In genomic region chr4:127622621-127622922, GRCh38 we compare ENCODE assay signal across 10 cellular contexts. TPM values are rescaled to one million over a fixed set of nuclear protein-coding genes. Genes with fewer than 3 reads are reported as not detected.
A peak's percentile ranks its signal among the peaks of the same experiment; 100 is the strongest.
DNase-seq lines count a peak whose midpoint lies in the region; ATAC-seq and TF ChIP-seq lines count a peak whose summit lies in the region.
"Had no signal": no experiment of that assay in that cellular context is flagged by ENCODE, and none has a peak within 500 bp of the region (broad histone marks: within the 10 kb centered on the region; RNA-seq: fewer than 3 reads in every experiment).

No MANE protein-coding gene starts in this region.

- H3K9me3 ChIP-seq in ES-I3 (ENCODE audit: control insufficient read depth, insufficient read depth, low read length) (no peaks in the 10 kb centered on the region), Peyer's patch (no peaks in the 10 kb centered on the region), prostate gland (no peaks in the 10 kb centered on the region)

- TF ChIP-seq CTCF in Peyer's patch (IDR thresholded peaks at IDR 0.05) (no peak), prostate gland (IDR thresholded peaks at IDR 0.05) (no peak)

- ATAC-seq in HG03457 (IDR thresholded peaks at IDR 0.05; ENCODE audit: unreplicated experiment) = no peak
- no peak for ATAC-seq in GM21723 (IDR thresholded peaks at IDR 0.05; ENCODE audit: unreplicated experiment)

- TF ChIP-seq POLR2A in Peyer's patch (IDR thresholded peaks at IDR 0.05) = no peak
- TF ChIP-seq POLR2A in prostate gland (IDR thresholded peaks at IDR 0.05) = no peak

- WGBS in prostate gland = 18% methylated on average over 10 of the region's 12 CpGs

- intact Hi-C loops in prostate gland (cut with DNase I) = no loop called here

- H3K36me3 ChIP-seq in ES-I3 (ENCODE audit: insufficient read depth, low read length) = no peaks in the 10 kb centered on the region
- no peaks in the 10 kb centered on the region for H3K36me3 ChIP-seq in Peyer's patch
- no peaks in the 10 kb centered on the region for H3K36me3 ChIP-seq in prostate gland

- no peaks in the 10 kb centered on the region for H3K4me1 ChIP-seq in ES-I3 (ENCODE audit: insufficient read depth, low read length)
- peaks cover 0 to 9% (median 0%) of the 10 kb centered on the region in 4 donors for H3K4me1 ChIP-seq in Peyer's patch
- no peaks in the 10 kb centered on the region for H3K4me1 ChIP-seq in prostate gland (replicated peaks)

- no peak overlapping the region for H3K27ac ChIP-seq in Peyer's patch
- peak overlapping the region in 1 of 2 donors; percentile 20 for H3K27ac ChIP-seq in prostate gland

- DNase-seq in Peyer's patch (no peak), globus pallidus (ENCODE audit: low spot score) (peak; percentile 40), prostate gland (ENCODE audit: low spot score) (no peak), mesenteric fat pad (ENCODE audit: low spot score) (no peak), superior temporal gyrus (ENCODE audit: extremely low spot score) (no peak)
- DNase-seq: effector memory CD4-positive, alpha-beta T cell; NCI-H1417 treated with DMSO at 0.1 percent for 48 hours had no signal

- H3K9ac ChIP-seq in ES-I3 (ENCODE audit: low read depth, low read length) = peak overlapping the region; percentile 81

- H3K4me3 ChIP-seq in Peyer's patch = peak overlapping the region; percentile 26 to 52 (median 27)
- H3K4me3 ChIP-seq in prostate gland = peak overlapping the region; percentile 34 to 40

- H3K27me3 ChIP-seq in Peyer's patch = peaks cover 0 to 9% of the 10 kb centered on the region in 2 donors
- no peaks in the 10 kb centered on the region for H3K27me3 ChIP-seq in prostate gland (replicated peaks; ENCODE audit: insufficient read depth)

RNA-seq across cellular contexts. Expression of gene INTU, which starts 10.2 kb away (rescaled TPM):
- total RNA-seq in Peyer's patch = 10 to 100 TPM in 1 of 4 donors, 1 to 10 TPM in 3; 1.6 to 14.9 (median 2.3) TPM
- 10 to 100 TPM in 1 of 2 donors, 1 to 10 TPM in 1; 6.1 to 13.9 TPM for total RNA-seq in prostate gland
- total RNA-seq in mesenteric fat pad = 4.6 TPM
